Comparison of ENCODE assay signal across 11 cellular contexts in genomic region chr3:130839815-130840214, GRCh38. TPM values are rescaled to one million over a fixed set of nuclear protein-coding genes. Genes with fewer than 3 reads are reported as not detected.
DNase-seq lines count a peak whose midpoint lies in the region; ATAC-seq and TF ChIP-seq lines count a peak whose summit lies in the region.
"Had no signal": no experiment of that assay in that cellular context is flagged by ENCODE, and none has a peak within 500 bp of the region (broad histone marks: within the 10 kb centered on the region; RNA-seq: fewer than 3 reads in every experiment).

No MANE protein-coding gene starts in this region.

- intact Hi-C loops in heart right ventricle (cut with DNase I) (loop anchor here in 1 of 10 donors (5.0 kb wide), 1 partner anchor 78 kb away; no protein-coding TSS in a partner anchor), Right ventricle myocardium inferior (cut with DNase I) (no loop called here)

- H3K27ac ChIP-seq in heart right ventricle (peak overlapping the region in 6 of 10 donors; percentile 13 to 77 (median 30)), stomach smooth muscle (ENCODE audit: low read length) (peak overlapping the region; percentile 56), foreskin keratinocyte (no peak overlapping the region)
- H3K27ac ChIP-seq: epithelial cell of prostate had no signal

- ATAC-seq in heart right ventricle (no peak), Right ventricle myocardium inferior (no peak), HG03095 (IDR thresholded peaks at IDR 0.05; ENCODE audit: unreplicated experiment) (peak; percentile 65), foreskin keratinocyte (no peak)
- ATAC-seq: activated T-cell treated with anti-CD3 and anti-CD28 coated beads, Interleukin-2, amount 50 U/mL, for 4 hours; naive thymus-derived CD4-positive, alpha-beta T cell had no signal

- H3K36me3 ChIP-seq in heart right ventricle: no peaks in the 10 kb centered on the region
- H3K36me3 ChIP-seq in stomach smooth muscle (ENCODE audit: control insufficient read depth in 2 of 2, insufficient read depth in 2 of 2, low read length in 2 of 2): no peaks in the 10 kb centered on the region

- peak in 1 of 2 donors; percentile 7 for DNase-seq in heart right ventricle
- DNase-seq in Right ventricle myocardium inferior (ENCODE audit: missing footprints): no peak
- peak; percentile 100 for DNase-seq in NCI-H2171 treated with DMSO at 0.1 percent for 48 hours (lab: John Stamatoyannopoulos, UW)
- DNase-seq in stimulated activated naive CD4-positive, alpha-beta T cell treated with Interleukin-2 at 50 U/mL for 16 hours (lab: John Stamatoyannopoulos, UW): no peak
- no peak for DNase-seq in COLO829 (ENCODE audit: low spot score)
- DNase-seq in foreskin keratinocyte: no peak
- DNase-seq: activated T-cell treated with anti-CD3 and anti-CD28 coated beads, Interleukin-2, amount 50 U/mL, for 4 hours had no signal

- H3K4me1 ChIP-seq in heart right ventricle (peaks cover 0 to 51% (median 21%) of the 10 kb centered on the region in 9 donors), stomach smooth muscle (ENCODE audit: control insufficient read depth, insufficient read depth, low read length) (peaks cover 41% of the 10 kb centered on the region), foreskin keratinocyte (peaks cover 6% of the 10 kb centered on the region)

- WGBS in heart right ventricle, 2 donors: 34 to 45% methylated on average over 4 of the region's 4 CpGs

- no peak overlapping the region for H3K9ac ChIP-seq in stomach smooth muscle (ENCODE audit: low read length in 2 of 2)

- H3K27me3 ChIP-seq in heart right ventricle (no peaks in the 10 kb centered on the region), stomach smooth muscle (ENCODE audit: control insufficient read depth in 1 of 2, insufficient read depth in 2 of 2, low read length in 2 of 2) (no peaks in the 10 kb centered on the region), foreskin keratinocyte (no peaks in the 10 kb centered on the region)

- no peaks in the 10 kb centered on the region for H3K9me3 ChIP-seq in heart right ventricle
- H3K9me3 ChIP-seq in stomach smooth muscle (ENCODE audit: control insufficient read depth in 2 of 2, low read length in 2 of 2): no peaks in the 10 kb centered on the region

- H3K4me3 ChIP-seq in heart right ventricle (no peak overlapping the region), stomach smooth muscle (ENCODE audit: low read length in 2 of 2) (no peak overlapping the region)

- TF ChIP-seq CTCF in heart right ventricle (IDR thresholded peaks at IDR 0.05) (no peak), foreskin keratinocyte (conservative IDR thresholded peaks at IDR 0.05) (no peak)

RNA-seq across cellular contexts. Expression of gene ATP2C1, which starts 54.1 kb away (rescaled TPM):
- 10 to 100 TPM; 48.6 to 78.8 (median 59.9) TPM for total RNA-seq in heart right ventricle
- 10 to 100 TPM; 27.5 to 37.5 TPM for polyA plus RNA-seq in heart right ventricle
- total RNA-seq in Right ventricle myocardium inferior: 57.2 TPM
- total RNA-seq in foreskin keratinocyte: 82.3 and 88.6 TPM in 2 replicates
- polyA plus RNA-seq in foreskin keratinocyte: 36.2 and 47.5 TPM in 2 replicates
